In the genomic region with DNA sequence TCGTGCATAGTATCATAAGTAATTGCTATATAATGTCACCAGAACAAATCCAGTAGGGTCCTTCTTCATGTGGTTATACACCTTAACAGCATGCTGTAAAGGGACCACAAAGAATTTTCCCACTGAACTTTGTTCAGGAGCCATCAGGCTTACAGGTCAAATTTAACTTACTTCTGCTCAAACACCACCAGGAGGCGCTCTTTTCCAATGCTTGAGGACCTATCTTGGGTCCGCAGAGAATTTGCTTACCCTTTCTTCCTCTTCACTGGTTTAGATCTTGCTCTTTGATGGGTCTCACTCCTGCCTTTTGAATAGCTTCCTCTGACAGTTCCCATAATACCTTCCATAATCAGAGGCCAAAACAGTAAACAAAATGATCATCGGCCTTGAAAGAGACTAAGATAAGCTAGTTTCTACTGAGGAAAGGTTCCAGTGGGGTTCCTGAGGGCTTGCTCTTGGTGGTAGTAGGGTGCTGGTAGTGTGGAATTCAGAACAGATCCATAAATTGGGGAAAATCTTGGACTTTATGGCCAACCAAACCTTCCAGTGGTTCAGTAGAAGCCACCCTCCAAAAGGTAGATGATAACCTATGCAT, we compare ENCODE assay signal across 1 cellular context.
TF ChIP-seq lines count a peak whose summit lies in the region.

No MANE protein-coding gene starts in this region.

TF ChIP-seq in H1, 55 proteins besides CTCF, POLR2A, EP300 and RAD21:
- TF ChIP-seq SRF (IDR thresholded peaks at IDR 0.05; ENCODE audit: low read depth, low read length) = no peak
- TF ChIP-seq SP4 (IDR thresholded peaks at IDR 0.05; ENCODE audit: low read length) = no peak
- no peak for TF ChIP-seq GABPA (IDR thresholded peaks at IDR 0.05; ENCODE audit: borderline replicate concordance, insufficient read depth, low read length)
